Comparison of ENCODE assay signal across 1 cellular context in genomic region chr20:42150230-42150629, GRCh38.
A peak's percentile ranks its signal among the peaks of the same experiment; 100 is the strongest.
TF ChIP-seq lines count a peak whose summit lies in the region.

No MANE protein-coding gene starts in this region.

TF ChIP-seq in WTC11, 78 proteins besides CTCF, POLR2A, EP300 and RAD21 (continued from another document):
- peak; percentile 69 for TF ChIP-seq PRDM15 (CRISPR knock-in tag; IDR thresholded peaks at IDR 0.05)
